11 cellular contexts compared by ENCODE assay signal in genomic region chr10:81200801-81201200, GRCh38.
"Had no signal": no experiment of that assay in that cellular context is flagged by ENCODE, and none has a peak within 500 bp of the region (broad histone marks: within the 10 kb centered on the region; RNA-seq: fewer than 3 reads in every experiment).

No MANE protein-coding gene starts in this region.

- H3K4me1 ChIP-seq: HAP-1 had no signal

- H3K4me2 ChIP-seq: GM23338 had no signal

- FAIRE-seq: H1, H54 had no signal

- H3K36me3 ChIP-seq: HAP-1 had no signal

- H3K27ac ChIP-seq: GM23248 had no signal

- H3K4me3 ChIP-seq: GM23248, GM23338, HAP-1 had no signal

- ATAC-seq: GM23338, HCT116 had no signal

- H3K9ac ChIP-seq: GM23248 had no signal

- H3K9me3 ChIP-seq: HAP-1 had no signal

- H2AFZ ChIP-seq: GM23248, GM23338 had no signal

- DNase-seq: GM23248, GOT3, H7, H9, HCEC 1CT, HFFc6 had no signal
